27 cellular contexts compared by ENCODE assay signal in genomic region chr4:82192153-82192552, GRCh38.
DNase-seq lines count a peak whose midpoint lies in the region; ATAC-seq, FAIRE-seq and TF ChIP-seq lines count a peak whose summit lies in the region.
"Had no signal": no experiment of that assay in that cellular context is flagged by ENCODE, and none has a peak within 500 bp of the region (broad histone marks: within the 10 kb centered on the region; RNA-seq: fewer than 3 reads in every experiment).

No MANE protein-coding gene starts in this region.

- H2AFZ ChIP-seq in K562 (ENCODE audit: low read depth, low read length), result no peak overlapping the region

- intact Hi-C loops in K562 (cut with micrococcal nuclease) (no loop called here), pancreas (cut with DNase I) (loop anchor here in 1 of 3 donors (10.0 kb wide), 1 partner anchor 727 kb away; no protein-coding TSS in a partner anchor)
- intact Hi-C loops in CD4-positive, alpha-beta memory T cell (cut with micrococcal nuclease), result no loop called here

- no peaks in the 10 kb centered on the region for H3K36me3 ChIP-seq in SK-N-MC (ENCODE audit: insufficient read depth, low read length)
- H3K36me3 ChIP-seq in K562 (ENCODE audit: control insufficient read depth, insufficient read depth, low read length), result no peaks in the 10 kb centered on the region
- no peaks in the 10 kb centered on the region for H3K36me3 ChIP-seq in CD4-positive, alpha-beta memory T cell (ENCODE audit: insufficient read depth, low read length)
- H3K36me3 ChIP-seq in pancreas, result no peaks in the 10 kb centered on the region
- H3K36me3 ChIP-seq: BE2C, BLaER1 had no signal

- no peaks in the 10 kb centered on the region for H3K9me1 ChIP-seq in K562 (ENCODE audit: control insufficient read depth, insufficient read depth, low read length)

- POLR2A ChIA-PET in K562 (lab: Yijun Ruan, JAX), result interaction anchor here (0.7 kb wide), 1 partner anchor 59 kb away, joined by 3 read pairs; no protein-coding TSS in a partner anchor
- POLR2A ChIA-PET in CD4-positive, alpha-beta memory T cell (lab: Charles Lee; ENCODE audit: partially characterized antibody), result no interaction called here

- H3K27ac Mint-ChIP-seq in neural crest cell (ENCODE audit: unreplicated experiment), result peak overlapping the region; percentile 3
- H3K27ac Mint-ChIP-seq in CD4-positive, alpha-beta memory T cell, result no peak overlapping the region
- H3K27ac Mint-ChIP-seq: CD8-positive, alpha-beta T cell had no signal

- 0% methylated on average over 7 of the region's 7 CpGs for WGBS in K562 (ENCODE audit: insufficient coverage, low coverage, missing lambda C conversion rate)
- 61 to 65% methylated on average over 7 of the region's 7 CpGs for WGBS in pancreas, 2 donors

- H3K27me3 ChIP-seq in K562 (ENCODE audit: control insufficient read depth in 2 of 2, insufficient read depth in 2 of 2, low read length in 2 of 2), result no peaks in the 10 kb centered on the region
- no peaks in the 10 kb centered on the region for H3K27me3 ChIP-seq in CD4-positive, alpha-beta memory T cell (ENCODE audit: insufficient read depth, low read length)
- H3K27me3 ChIP-seq in pancreas, result no peaks in the 10 kb centered on the region
- H3K27me3 ChIP-seq: BE2C, BLaER1 had no signal

- no peak overlapping the region for H3K4me3 Mint-ChIP-seq in neural crest cell
- no peak overlapping the region for H3K4me3 Mint-ChIP-seq in CD4-positive, alpha-beta memory T cell
- H3K4me3 Mint-ChIP-seq: CD14-positive monocyte; CD4-positive, CD25-positive, alpha-beta regulatory T cell; CD8-positive, alpha-beta T cell had no signal

- peaks cover 12% of the 10 kb centered on the region for H3K4me1 Mint-ChIP-seq in neural crest cell
- H3K4me1 Mint-ChIP-seq in CD4-positive, alpha-beta memory T cell, result peaks cover 0 to 12% (median under 1%) of the 10 kb centered on the region in 4 donors
- H3K4me1 Mint-ChIP-seq: CD14-positive monocyte; CD4-positive, CD25-positive, alpha-beta regulatory T cell had no signal

- H3K9me3 ChIP-seq in SK-N-MC (ENCODE audit: low read depth, low read length) (no peaks in the 10 kb centered on the region), K562 (replicated peaks; ENCODE audit: control insufficient read depth, insufficient read depth, low read depth, low read length) (no peaks in the 10 kb centered on the region), pancreas (no peaks in the 10 kb centered on the region)
- H3K9me3 ChIP-seq in CD4-positive, alpha-beta memory T cell (ENCODE audit: control insufficient read depth in 1 of 2, low read length in 2 of 2), result no peaks in the 10 kb centered on the region
- H3K9me3 ChIP-seq: BE2C, BLaER1 had no signal

- H4K20me1 ChIP-seq in K562 (replicated peaks; ENCODE audit: control insufficient read depth, insufficient read depth, low read length), result no peaks in the 10 kb centered on the region
- H4K20me1 ChIP-seq: BLaER1 had no signal

- ATAC-seq in K562 (no peak), pancreas (no peak)
- ATAC-seq: CD8-positive, alpha-beta T cell; GM12878 had no signal

- H3K27me3 Mint-ChIP-seq in neural crest cell (ENCODE audit: low read depth), result peaks cover 19% of the 10 kb centered on the region
- no peaks in the 10 kb centered on the region for H3K27me3 Mint-ChIP-seq in CD4-positive, alpha-beta memory T cell

- in situ Hi-C loops in K562 (cut with MboI), result no loop called here

- TF ChIP-seq POLR2A in K562 (conservative IDR thresholded peaks at IDR 0.05), result no peak

- peak overlapping the region; percentile 91; the same call in 1 of the 2 replicates for H3K27ac ChIP-seq in SK-N-MC
- no peak overlapping the region for H3K27ac ChIP-seq in K562 (ENCODE audit: extremely low read depth, low read depth, low read length)
- no peak overlapping the region for H3K27ac ChIP-seq in CD4-positive, alpha-beta memory T cell (ENCODE audit: low read depth, low read length)
- H3K27ac ChIP-seq in pancreas, result no peak overlapping the region
- H3K27ac ChIP-seq: BLaER1 had no signal

- no peak for TF ChIP-seq EP300 in K562 (IDR thresholded peaks at IDR 0.05; ENCODE audit: low read length)

- no peaks in the 10 kb centered on the region for H3K4me1 ChIP-seq in K562 (replicated peaks in 1 of 2; ENCODE audit: control insufficient read depth in 2 of 2, insufficient read depth in 2 of 2, low read length in 2 of 2)
- no peaks in the 10 kb centered on the region for H3K4me1 ChIP-seq in CD4-positive, alpha-beta memory T cell (ENCODE audit: insufficient read depth, low read length)
- H3K4me1 ChIP-seq in pancreas, result no peaks in the 10 kb centered on the region
- H3K4me1 ChIP-seq: BE2C, BLaER1 had no signal

- no peak overlapping the region for H3K4me3 ChIP-seq in SK-N-MC
- no peak overlapping the region for H3K4me3 ChIP-seq in K562
- H3K4me3 ChIP-seq in CD4-positive, alpha-beta memory T cell (ENCODE audit: low read length in 2 of 2), result no peak overlapping the region
- H3K4me3 ChIP-seq in pancreas, result no peak overlapping the region
- H3K4me3 ChIP-seq: BLaER1, GM12878 had no signal

- TF ChIP-seq CTCF in K562 (IDR thresholded peaks at IDR 0.05 in 2 of 3, conservative IDR thresholded peaks at IDR 0.05 in 1 of 3; ENCODE audit: insufficient read depth in 2 of 3, low read depth in 1 of 3, low read length in 3 of 3) (no peak), neural crest cell (conservative IDR thresholded peaks at IDR 0.05) (no peak), pancreas (IDR thresholded peaks at IDR 0.05) (no peak)

- CTCF ChIA-PET in K562 (lab: Yijun Ruan, JAX; ENCODE audit: low intra/inter-chr PET ratio), result no interaction called here
- CTCF ChIA-PET in CD4-positive, alpha-beta memory T cell (lab: Charles Lee; ENCODE audit: partially characterized antibody), result interaction anchor here (1.7 to 2.4 kb wide), 2 partner anchors 9 to 68 kb away, joined by 5 to 11 read pairs; no protein-coding TSS in a partner anchor

- TF ChIP-seq RAD21 in K562 (CRISPR knock-in tag; conservative IDR thresholded peaks at IDR 0.05 in 1 of 2, IDR thresholded peaks at IDR 0.05 in 1 of 2), result no peak

- no TSS peak for BruUV-seq in K562 (replicated peaks; lab: Mats Ljungman, UMichigan)

- no peaks in the 10 kb centered on the region for H3K79me2 ChIP-seq in K562 (ENCODE audit: control insufficient read depth, insufficient read depth, low read length)

- no peak for DNase-seq in SK-N-MC (ENCODE audit: low read depth, low spot score)
- no peak for DNase-seq in K562 (ENCODE audit: extremely low read depth in 1 of 4, low spot score in 3 of 4)
- DNase-seq in neural crest cell (ENCODE audit: low read depth, low spot score), result no peak
- no peak for DNase-seq in CD4-positive, alpha-beta memory T cell
- no peak for DNase-seq in HuH-7 (ENCODE audit: low spot score)
- no peak for DNase-seq in pancreas
- DNase-seq in COLO668 (lab: John Stamatoyannopoulos, UW; ENCODE audit: unreplicated experiment), result no peak
- DNase-seq: 8988T; ACHN; BE2C; C1 segment of cervical spinal cord; CD4-positive, CD25-positive, alpha-beta regulatory T cell; CD8-positive, alpha-beta T cell; COR-L47; DMS 273 treated with DMSO at 0.1 percent for 48 hours; DMS153; DMS53; DMS79; DND-41; EL; GDM1 had no signal

- FAIRE-seq in K562 (lab: Jason Lieb, UNC) (no peak), pancreas (lab: Jason Lieb, UNC) (no peak)
- FAIRE-seq: A204.1, GM12878, GM12892, GM18507 had no signal

- no peak overlapping the region for H3K9ac ChIP-seq in SK-N-MC (ENCODE audit: insufficient read length)
- no peak overlapping the region for H3K9ac ChIP-seq in K562 (ENCODE audit: insufficient read depth in 1 of 2, low read depth in 2 of 2, low read length in 2 of 2)
- H3K9ac ChIP-seq: BLaER1 had no signal

- no peak overlapping the region for H3K4me2 ChIP-seq in K562 (ENCODE audit: insufficient read depth, low read length)
- H3K4me2 ChIP-seq: BLaER1 had no signal

- H3K36me3 Mint-ChIP-seq in neural crest cell (ENCODE audit: low read depth), result no peaks in the 10 kb centered on the region
- no peaks in the 10 kb centered on the region for H3K36me3 Mint-ChIP-seq in CD4-positive, alpha-beta memory T cell
- H3K36me3 Mint-ChIP-seq: CD14-positive monocyte; CD4-positive, CD25-positive, alpha-beta regulatory T cell; CD8-positive, alpha-beta T cell had no signal

- no peaks in the 10 kb centered on the region for H3K9me3 Mint-ChIP-seq in neural crest cell
- peaks cover 0 to 10% (median 2%) of the 10 kb centered on the region in 8 donors for H3K9me3 Mint-ChIP-seq in CD4-positive, alpha-beta memory T cell

TF ChIP-seq in K562, 482 proteins besides CTCF, POLR2A, EP300 and RAD21:
- TF ChIP-seq ZNF511 (CRISPR knock-in tag; IDR thresholded peaks at IDR 0.05) (no peak), SPI1 (IDR thresholded peaks at IDR 0.05; ENCODE audit: borderline replicate concordance, low read depth, low read length) (peak; percentile 66; the same call in 1 of the 2 replicates)
